Comparison of ENCODE assay signal across 19 cellular contexts in genomic region chr1:28954126-28954525, GRCh38.
"Had no signal": no experiment of that assay in that cellular context is flagged by ENCODE, and none has a peak within 500 bp of the region (broad histone marks: within the 10 kb centered on the region; RNA-seq: fewer than 3 reads in every experiment).

No MANE protein-coding gene starts in this region.

- ATAC-seq: Panc1, PC-3, SK-N-SH treated with all-trans-retinoic acid at 6 μM for 48 hours had no signal

- DNase-seq: KBM-7; MV-4-11; NCI-H1048; NCI-H1105; NCI-H1417; NCI-H1436 treated with DMSO at 0.1 percent for 48 hours; NCI-H1694; NCI-H187 treated with DMSO at 0.1 percent for 48 hours; NCI-H2029 treated with DMSO at 0.1 percent for 48 hours; NCI-H2171 treated with DMSO at 0.1 percent for 48 hours; NCI-H345; NCI-H446 treated with DMSO at 0.1 percent for 48 hours; NCI-H510A treated with DMSO at 0.1 percent for 48 hours; NCI-H526; NK-92 treated with Interleukin-12 subunit alpha and Interleukin-12 subunit beta, amount 100 ng/mL, for 24 hours; PC-3; SHP77 had no signal
